ENCODE assay signal across 15 cellular contexts in the genomic region with DNA sequence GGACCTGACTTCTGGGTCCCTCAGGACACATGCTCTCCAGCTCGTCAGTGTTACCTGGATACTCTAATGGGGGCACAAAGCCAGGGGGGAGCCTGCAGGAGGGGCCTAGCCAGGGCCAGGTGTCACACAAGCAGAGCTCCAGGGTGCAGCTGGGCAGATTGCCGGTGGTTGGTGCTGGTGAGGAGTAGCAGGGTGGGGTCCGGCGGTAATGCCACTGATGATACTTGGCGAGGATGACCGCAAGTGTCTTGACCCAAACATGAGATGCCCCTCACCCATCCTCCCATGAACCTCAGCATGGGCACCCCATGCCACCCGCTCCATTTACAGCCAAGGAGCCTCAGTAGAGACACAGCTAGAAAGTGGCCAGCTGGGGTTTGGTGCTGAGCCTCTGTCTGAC. TPM values are rescaled to one million over a fixed set of nuclear protein-coding genes. Genes with fewer than 3 reads are reported as not detected.
DNase-seq lines count a peak whose midpoint lies in the region; ATAC-seq and TF ChIP-seq lines count a peak whose summit lies in the region.
"Had no signal": no experiment of that assay in that cellular context is flagged by ENCODE, and none has a peak within 500 bp of the region (broad histone marks: within the 10 kb centered on the region; RNA-seq: fewer than 3 reads in every experiment).

No MANE protein-coding gene starts in this region.

- no peaks in the 10 kb centered on the region for H3K4me1 ChIP-seq in right cardiac atrium (ENCODE audit: control insufficient read depth, insufficient read depth, low read length)
- H3K4me1 ChIP-seq in left ventricle myocardium inferior, result peaks cover 12% of the 10 kb centered on the region
- no peaks in the 10 kb centered on the region for H3K4me1 ChIP-seq in psoas muscle
- H3K4me1 ChIP-seq in PC-9 (replicated peaks; ENCODE audit: insufficient read depth), result no peaks in the 10 kb centered on the region
- H3K4me1 ChIP-seq: A549, BE2C, Caco-2 had no signal

- ATAC-seq in right cardiac atrium, result no peak
- ATAC-seq in psoas muscle, result no peak
- ATAC-seq: A549, HCT116 had no signal

- intact Hi-C loops in right cardiac atrium (cut with DNase I), result no loop called here
- intact Hi-C loops in left ventricle myocardium inferior (cut with micrococcal nuclease), result no loop called here
- intact Hi-C loops in psoas muscle (cut with DNase I), result no loop called here
- intact Hi-C loops in PC-9 (cut with micrococcal nuclease; ENCODE audit: unreplicated experiment), result no loop called here

- no peaks in the 10 kb centered on the region for H4K20me1 ChIP-seq in PC-9 (ENCODE audit: insufficient read depth)

- TF ChIP-seq CTCF in left ventricle myocardium inferior (IDR thresholded peaks at IDR 0.05; ENCODE audit: borderline replicate concordance) (no peak), mesothelial cell of epicardium (IDR thresholded peaks at IDR 0.05; ENCODE audit: unreplicated experiment) (no peak), psoas muscle (IDR thresholded peaks at IDR 0.05) (no peak), PC-9 (conservative IDR thresholded peaks at IDR 0.05) (no peak)

- H3K27me3 ChIP-seq in right cardiac atrium (ENCODE audit: control insufficient read depth, insufficient read depth), result no peaks in the 10 kb centered on the region
- H3K27me3 ChIP-seq in left ventricle myocardium inferior (ENCODE audit: low read depth), result no peaks in the 10 kb centered on the region
- peaks cover 0 to 1% (median 0%) of the 10 kb centered on the region in 3 donors for H3K27me3 ChIP-seq in psoas muscle (ENCODE audit: insufficient read depth in 3 of 3, low read length in 2 of 3)
- H3K27me3 ChIP-seq in PC-9 (ENCODE audit: insufficient read depth, low read depth), result peaks cover 21% of the 10 kb centered on the region; the same call in 1 of the 2 replicates
- H3K27me3 ChIP-seq: BE2C had no signal

- WGBS in right cardiac atrium, result 97% methylated on average over 7 of the region's 7 CpGs
- 93 to 99% (median 96%) methylated on average over 7 of the region's 7 CpGs for WGBS in psoas muscle, 3 donors

- no TSS peak for BruUV-seq in PC-9 (replicated peaks; lab: Mats Ljungman, UMichigan)

- H3K36me3 ChIP-seq in left ventricle myocardium inferior (no peaks in the 10 kb centered on the region), psoas muscle (ENCODE audit: insufficient read depth in 1 of 2, low read depth in 1 of 2) (no peaks in the 10 kb centered on the region), PC-9 (ENCODE audit: low read depth) (no peaks in the 10 kb centered on the region)
- H3K36me3 ChIP-seq: BE2C had no signal

- no peak overlapping the region for H3K4me2 ChIP-seq in PC-9
- H3K4me2 ChIP-seq: A549 had no signal

- H3K9me2 ChIP-seq in PC-9 (ENCODE audit: insufficient read depth), result no peaks in the 10 kb centered on the region

- peaks cover 35% of the 10 kb centered on the region for H3K4me1 Mint-ChIP-seq in mesothelial cell of epicardium
- H3K4me1 Mint-ChIP-seq: CD8-positive, alpha-beta memory T cell had no signal

- peaks cover 3% of the 10 kb centered on the region for H3K36me3 Mint-ChIP-seq in mesothelial cell of epicardium

- H3K4me3 ChIP-seq in right cardiac atrium (ENCODE audit: low read length) (no peak overlapping the region), left ventricle myocardium inferior (no peak overlapping the region), psoas muscle (no peak overlapping the region), PC-9 (no peak overlapping the region)
- H3K4me3 ChIP-seq: A549, GM23248 had no signal

- CTCF ChIA-PET in PC-9 (lab: Charles Lee), result no interaction called here

- H3K9me3 Mint-ChIP-seq in mesothelial cell of epicardium, result peaks cover 15% of the 10 kb centered on the region

- no peaks in the 10 kb centered on the region for H3K27me3 Mint-ChIP-seq in mesothelial cell of epicardium (ENCODE audit: low read depth)

- DNase-seq in right cardiac atrium (peak in 2 of 3 donors; percentile 35 to 46), left ventricle myocardium inferior (no peak), mesothelial cell of epicardium (ENCODE audit: low spot score in 2 of 2, unreplicated experiment in 2 of 2) (no peak), psoas muscle (peak; percentile 6 to 40), cortex of kidney (lab: John Stamatoyannopoulos, UW) (no peak), PC-9 (no peak)
- DNase-seq: BE2C; Caco-2; CD8-positive, alpha-beta memory T cell; DMS53; GF-D8; GM23248 had no signal

- no peaks in the 10 kb centered on the region for H3F3A ChIP-seq in PC-9 (ENCODE audit: insufficient read depth, low read depth)

- H3K27ac ChIP-seq in right cardiac atrium (ENCODE audit: low read length) (no peak overlapping the region), left ventricle myocardium inferior (replicated peaks) (no peak overlapping the region), psoas muscle (no peak overlapping the region), PC-9 (no peak overlapping the region)
- H3K27ac ChIP-seq: A549, GM23248, HL-60 had no signal

- peak overlapping the region; percentile 16 for H3K27ac Mint-ChIP-seq in mesothelial cell of epicardium

- POLR2A ChIA-PET in PC-9 (lab: Charles Lee; ENCODE audit: unreplicated experiment), result interaction anchor here (0.6 to 0.8 kb wide), 2 partner anchors 11 to 214 kb away, joined by 4 to 8 read pairs; a partner anchor contains a TSS

- H2AFZ ChIP-seq in PC-9, result no peak overlapping the region
- H2AFZ ChIP-seq: GM23248 had no signal

- no peaks in the 10 kb centered on the region for H3K79me2 ChIP-seq in PC-9 (ENCODE audit: low read depth)

- no peak overlapping the region for H3K4me3 Mint-ChIP-seq in mesothelial cell of epicardium

- H3K9me3 ChIP-seq in right cardiac atrium (ENCODE audit: control insufficient read depth, low read length) (no peaks in the 10 kb centered on the region), left ventricle myocardium inferior (replicated peaks) (peaks cover 9% of the 10 kb centered on the region), psoas muscle (peaks cover 4% of the 10 kb centered on the region), PC-9 (ENCODE audit: insufficient read depth, low read depth) (no peaks in the 10 kb centered on the region)
- H3K9me3 ChIP-seq: A549, BE2C had no signal

RNA-seq across cellular contexts. Expression of a gene that starts 15.1 kb away (rescaled TPM):
- total RNA-seq in right cardiac atrium (under 1 TPM; 0.51 to 0.78 (median 0.55) TPM), left ventricle myocardium inferior (0.33 TPM), mesothelial cell of epicardium (30.5 to 35.1 TPM (median 31.9 TPM) in 3 replicates), psoas muscle (under 1 TPM; 0.30 to 0.56 (median 0.42) TPM), PC-9 (2021) (3.4 and 4.3 TPM in 2 replicates)
- polyA plus RNA-seq in right cardiac atrium (0.41 TPM), psoas muscle (under 1 TPM; 0.01 to 0.16 (median 0.03) TPM)

Comparison
In these comparisons a context has a peak if more than half of its experiments do, and no peak if none do; other contexts are left out.
1. DNase-seq: peak in right cardiac atrium (2 of 3) and psoas muscle (2 of 2); none in left ventricle myocardium inferior (single experiment), mesothelial cell of epicardium (0 of 2), cortex of kidney (single experiment) and PC-9 (0 of 2).